Comparison of ENCODE assay signal across 8 cellular contexts in genomic region chr20:46111028-46111835, GRCh38. TPM values are rescaled to one million over a fixed set of nuclear protein-coding genes. Genes with fewer than 3 reads are reported as not detected.
DNase-seq lines count a peak whose midpoint lies in the region; ATAC-seq and TF ChIP-seq lines count a peak whose summit lies in the region.

No MANE protein-coding gene starts in this region.

- intact Hi-C loops in left ventricle myocardium superior (cut with micrococcal nuclease), result no loop called here

- H3K36me3 Mint-ChIP-seq in HFFc6 (ENCODE audit: low read depth), result no peaks in the 10 kb centered on the region

- H3K9me3 Mint-ChIP-seq in HFFc6, result no peaks in the 10 kb centered on the region

- peak; percentile 94 for DNase-seq in CD1c-positive myeloid dendritic cell (ENCODE audit: extremely low spot score)
- peak; percentile 26 for DNase-seq in LHCN-M2 (ENCODE audit: low read depth)
- no peak for DNase-seq in left ventricle myocardium superior
- DNase-seq in H4 (ENCODE audit: low spot score), result no peak
- DNase-seq in HuH-7 (ENCODE audit: low spot score), result no peak
- DNase-seq in HFFc6, result no peak
- no peak for DNase-seq in NCI-H2227 (lab: John Stamatoyannopoulos, UW; ENCODE audit: unreplicated experiment)

- ATAC-seq in GM19455 (IDR thresholded peaks at IDR 0.05; ENCODE audit: unreplicated experiment) (peak; percentile 52), left ventricle myocardium superior (peak; percentile 78)

- no peak for TF ChIP-seq CTCF in HFFc6 (IDR thresholded peaks at IDR 0.05)

- H3K4me3 Mint-ChIP-seq in HFFc6, result no peak overlapping the region

- no peak overlapping the region for H3K27ac Mint-ChIP-seq in HFFc6

- H3K27me3 Mint-ChIP-seq in HFFc6 (ENCODE audit: insufficient read depth), result peaks cover 32% of the 10 kb centered on the region

- H3K4me1 Mint-ChIP-seq in HFFc6 (ENCODE audit: low read depth), result no peaks in the 10 kb centered on the region

RNA-seq across cellular contexts. Expression of gene CD40, which starts 6.9 kb away (rescaled TPM):
- total RNA-seq in LHCN-M2 (2014; rRNA removed) (1.2 and 2.6 TPM in 2 replicates), left ventricle myocardium superior (6.7 TPM)
- 0.44 TPM for polyA plus RNA-seq in LHCN-M2 (2012)
- total RNA-seq in H4 (2014; rRNA removed; shearing (Covaris generic)), result 6.2 and 13.7 TPM in 2 replicates
- total RNA-seq in HFFc6 (2021; fragmentation: NEBNext Ultra II Directional; extraction: Animal tissue kit (Norgen Biotek cat#: 25700)), result 1 to 10 TPM in 2 of 6 experiments, under 1 TPM in 4; 0.34 to 3.6 (median 0.62) TPM

RNA-seq across cellular contexts. Expression of gene NCOA5, which starts 21.5 kb away (rescaled TPM):
- total RNA-seq in LHCN-M2 (2014; rRNA removed) (21.7 and 30.0 TPM in 2 replicates), left ventricle myocardium superior (19.4 TPM)
- 19.2 TPM for polyA plus RNA-seq in LHCN-M2 (2012)
- total RNA-seq in H4 (2014; rRNA removed; shearing (Covaris generic)), result 17.4 and 18.1 TPM in 2 replicates
- 10 to 100 TPM; 15.3 to 25.1 (median 23.2) TPM for total RNA-seq in HFFc6 (2021; fragmentation: NEBNext Ultra II Directional; extraction: Animal tissue kit (Norgen Biotek cat#: 25700))

Comparison
In these comparisons a context has a peak if more than half of its experiments do, and no peak if none do; other contexts are left out.
1. DNase-seq: peak in CD1c-positive myeloid dendritic cell (single experiment) and LHCN-M2 (single experiment); none in left ventricle myocardium superior (single experiment), H4 (single experiment), HuH-7 (single experiment), HFFc6 (single experiment) and NCI-H2227 (single experiment).